ENCODE assay signal across 20 cellular contexts in genomic region chr18:9081940-9082339, GRCh38. TPM values are rescaled to one million over a fixed set of nuclear protein-coding genes. Genes with fewer than 3 reads are reported as not detected.
DNase-seq lines count a peak whose midpoint lies in the region; ATAC-seq and TF ChIP-seq lines count a peak whose summit lies in the region.
"Had no signal": no experiment of that assay in that cellular context is flagged by ENCODE, and none has a peak within 500 bp of the region (broad histone marks: within the 10 kb centered on the region; RNA-seq: fewer than 3 reads in every experiment).

No MANE protein-coding gene starts in this region.

- H3F3A ChIP-seq in MM.1S (ENCODE audit: insufficient read depth, low read length), result peaks cover 34% of the 10 kb centered on the region

- H2AFZ ChIP-seq in MM.1S (ENCODE audit: low read length), result no peak overlapping the region

- H3K4me1 ChIP-seq in MM.1S (ENCODE audit: low read length) (peaks cover 39% of the 10 kb centered on the region), HAP-1 (peaks cover 15% of the 10 kb centered on the region)

- peaks cover 38% of the 10 kb centered on the region for H3K79me2 ChIP-seq in MM.1S (ENCODE audit: low read length)

- peak overlapping the region; percentile 65 for H3K9ac ChIP-seq in MM.1S (ENCODE audit: low read length)

- H3K27ac ChIP-seq in MM.1S (ENCODE audit: low read length), result peak overlapping the region; percentile 98
- H3K27ac ChIP-seq: epithelial cell of prostate, VCaP had no signal

- in situ Hi-C loops in HAP-1 (cut with MboI; ENCODE audit: low sequenced_read_pairs), result no loop called here

- DNase-seq in activated T-cell treated with anti-CD3 and anti-CD28 coated beads, Interleukin-2, amount 50 U/mL, for 24 hours, result no peak
- DNase-seq in activated T-cell treated with anti-CD3 and anti-CD28 coated beads for 4 hours (no peak), MM.1S (peak; percentile 62), foreskin melanocyte (no peak), HAP-1 (ENCODE audit: low spot score in 2 of 2) (no peak), NAMALWA (ENCODE audit: low spot score) (no peak)
- DNase-seq in activated CD8-positive, alpha-beta T cell treated with anti-CD3 and anti-CD28 coated beads, Interleukin-2, amount 10 ng/mL, durations not matched to agents 7 days and 5 days, result peak; percentile 36
- peak; percentile 43 to 47 for DNase-seq in stimulated activated CD4-positive, alpha-beta T cell treated with anti-CD3 and anti-CD28 coated beads, Interleukin-4, amount 100 ng/mL, for 48 hours (ENCODE audit: low read depth in 2 of 2)
- DNase-seq: ACHN, DMS153, foreskin fibroblast, H7, kidney, mammary epithelial cell, NCI-H1694 treated with DMSO at 0.1 percent for 48 hours, NCI-H2227 treated with DMSO at 0.1 percent for 48 hours, NCI-H82 had no signal

- no peaks in the 10 kb centered on the region for H3K27me3 Mint-ChIP-seq in activated T-cell treated with anti-CD3 and anti-CD28 coated beads, Interleukin-2, amount 50 U/mL, for 24 hours
- H3K27me3 Mint-ChIP-seq in activated CD8-positive, alpha-beta T cell treated with anti-CD3 and anti-CD28 coated beads, Interleukin-2, amount 10 ng/mL, durations not matched to agents 7 days and 5 days (ENCODE audit: low read depth), result no peaks in the 10 kb centered on the region

- peaks cover 5% of the 10 kb centered on the region for H3K9me3 Mint-ChIP-seq in activated T-cell treated with anti-CD3 and anti-CD28 coated beads, Interleukin-2, amount 50 U/mL, for 24 hours
- H3K9me3 Mint-ChIP-seq in activated CD8-positive, alpha-beta T cell treated with anti-CD3 and anti-CD28 coated beads, Interleukin-2, amount 10 ng/mL, durations not matched to agents 7 days and 5 days (ENCODE audit: insufficient read depth), result no peaks in the 10 kb centered on the region
- H3K9me3 Mint-ChIP-seq: CD14-positive monocyte had no signal

- no peak overlapping the region for H3K4me3 Mint-ChIP-seq in activated T-cell treated with anti-CD3 and anti-CD28 coated beads, Interleukin-2, amount 50 U/mL, for 24 hours
- no peak overlapping the region for H3K4me3 Mint-ChIP-seq in activated CD8-positive, alpha-beta T cell treated with anti-CD3 and anti-CD28 coated beads, Interleukin-2, amount 10 ng/mL, durations not matched to agents 7 days and 5 days

- H3K27ac Mint-ChIP-seq in activated T-cell treated with anti-CD3 and anti-CD28 coated beads, Interleukin-2, amount 50 U/mL, for 24 hours, result peak overlapping the region; percentile 99
- H3K27ac Mint-ChIP-seq in activated CD8-positive, alpha-beta T cell treated with anti-CD3 and anti-CD28 coated beads, Interleukin-2, amount 10 ng/mL, durations not matched to agents 7 days and 5 days, result no peak overlapping the region
- H3K27ac Mint-ChIP-seq: CD14-positive monocyte had no signal

- H3K4me1 Mint-ChIP-seq in activated T-cell treated with anti-CD3 and anti-CD28 coated beads, Interleukin-2, amount 50 U/mL, for 24 hours (ENCODE audit: low read depth), result peaks cover 45% of the 10 kb centered on the region
- H3K4me1 Mint-ChIP-seq in activated CD8-positive, alpha-beta T cell treated with anti-CD3 and anti-CD28 coated beads, Interleukin-2, amount 10 ng/mL, durations not matched to agents 7 days and 5 days (ENCODE audit: low read depth), result peaks cover 44% of the 10 kb centered on the region

- no peak for TF ChIP-seq CTCF in MM.1S (IDR thresholded peaks at IDR 0.05; ENCODE audit: low read length)

- CTCF ChIA-PET in activated CD8-positive, alpha-beta T cell treated with anti-CD3 and anti-CD28 coated beads, Interleukin-2, amount 10 ng/mL, durations not matched to agents 7 days and 5 days (lab: Charles Lee), result interaction anchor here (1.1 to 3.3 kb wide), 9 partner anchors 8 to 68 kb away, joined by 3 to 26 read pairs (median 11); partner anchors contain the start of gene NDUFV2

- H3K4me3 ChIP-seq in MM.1S (ENCODE audit: low read length) (no peak overlapping the region), HAP-1 (no peak overlapping the region)

- H4K20me1 ChIP-seq in MM.1S (ENCODE audit: insufficient read depth, low read length), result no peaks in the 10 kb centered on the region

- POLR2A ChIA-PET in activated CD8-positive, alpha-beta T cell treated with anti-CD3 and anti-CD28 coated beads, Interleukin-2, amount 10 ng/mL, durations not matched to agents 7 days and 5 days (lab: Charles Lee), result interaction anchor here (0.6 to 4.5 kb wide), 10 partner anchors 8 to 395 kb away, joined by 3 to 128 read pairs (median 18); partner anchors contain the start of genes ANKRD12 and NDUFV2

- H3K9me3 ChIP-seq in MM.1S (replicated peaks; ENCODE audit: insufficient read depth, low read length) (no peaks in the 10 kb centered on the region), HAP-1 (no peaks in the 10 kb centered on the region)

- ATAC-seq in activated CD8-positive, alpha-beta T cell treated with anti-CD3 and anti-CD28 coated beads, Interleukin-2, amount 10 ng/mL, durations not matched to agents 7 days and 5 days, result no peak

- H3K9me2 ChIP-seq in MM.1S (replicated peaks; ENCODE audit: insufficient read depth, low read length), result no peaks in the 10 kb centered on the region

- H3K36me3 Mint-ChIP-seq in activated T-cell treated with anti-CD3 and anti-CD28 coated beads, Interleukin-2, amount 50 U/mL, for 24 hours (ENCODE audit: low read depth), result peaks cover 9% of the 10 kb centered on the region
- H3K36me3 Mint-ChIP-seq in activated CD8-positive, alpha-beta T cell treated with anti-CD3 and anti-CD28 coated beads, Interleukin-2, amount 10 ng/mL, durations not matched to agents 7 days and 5 days (ENCODE audit: low read depth), result peaks cover 19% of the 10 kb centered on the region

- no peaks in the 10 kb centered on the region for H3K27me3 ChIP-seq in MM.1S (replicated peaks; ENCODE audit: insufficient read depth, low read length)
- no peaks in the 10 kb centered on the region for H3K27me3 ChIP-seq in HAP-1 (ENCODE audit: low read depth)

- H3K4me2 ChIP-seq in MM.1S (ENCODE audit: low read depth, low read length), result 0 out of 2 replicates have a peak overlapping the region, but pooled peaks have one; percentile 21

- H3K36me3 ChIP-seq in MM.1S (replicated peaks; ENCODE audit: insufficient read depth, low read length) (no peaks in the 10 kb centered on the region), HAP-1 (replicated peaks) (no peaks in the 10 kb centered on the region)

RNA-seq across cellular contexts. Expression of gene NDUFV2, which starts 20.6 kb away (rescaled TPM):
- total RNA-seq in activated CD8-positive, alpha-beta T cell treated with anti-CD3 and anti-CD28 coated beads, Interleukin-2, amount 10 ng/mL, durations not matched to agents 7 days and 5 days, result 100 to 1,000 TPM; 200 to 206 TPM

RNA-seq across cellular contexts. Expression of gene ANKRD12, which starts 54.6 kb away (rescaled TPM):
- 10 to 100 TPM; 60.8 to 68.9 TPM for total RNA-seq in activated CD8-positive, alpha-beta T cell treated with anti-CD3 and anti-CD28 coated beads, Interleukin-2, amount 10 ng/mL, durations not matched to agents 7 days and 5 days

Comparison
In these comparisons a context has a peak if more than half of its experiments do, and no peak if none do; other contexts are left out.
1. DNase-seq: peak in MM.1S (single experiment), activated CD8-positive, alpha-beta T cell treated with anti-CD3 and anti-CD28 coated beads, Interleukin-2, amount 10 ng/mL, durations not matched to agents 7 days and 5 days (single experiment) and stimulated activated CD4-positive, alpha-beta T cell treated with anti-CD3 and anti-CD28 coated beads, Interleukin-4, amount 100 ng/mL, for 48 hours (2 of 2); none in activated T-cell treated with anti-CD3 and anti-CD28 coated beads, Interleukin-2, amount 50 U/mL, for 24 hours (single experiment), activated T-cell treated with anti-CD3 and anti-CD28 coated beads for 4 hours (single experiment), foreskin melanocyte (single experiment), HAP-1 (0 of 2) and NAMALWA (single experiment).